Comparison of ENCODE assay signal across 8 cellular contexts in the genomic region with DNA sequence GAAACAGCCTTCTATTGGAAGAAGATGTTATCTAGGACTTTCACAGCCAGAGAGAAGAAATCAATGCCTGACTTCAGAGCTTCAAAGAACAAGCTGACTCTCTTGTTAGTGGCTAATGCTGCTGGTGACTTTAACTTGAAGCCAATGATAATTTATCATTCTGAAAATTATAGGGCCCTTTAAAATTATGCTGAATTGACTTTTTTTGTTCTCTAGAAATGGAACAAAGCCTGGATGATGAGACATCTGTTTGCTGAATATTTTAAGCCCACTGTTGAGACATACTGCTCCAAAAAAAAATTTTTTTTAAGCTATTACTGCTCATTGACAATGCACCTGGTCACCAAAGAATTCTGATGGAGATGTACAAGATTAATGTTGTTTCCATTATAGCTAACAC.
"Had no signal": no experiment of that assay in that cellular context is flagged by ENCODE, and none has a peak within 500 bp of the region (broad histone marks: within the 10 kb centered on the region; RNA-seq: fewer than 3 reads in every experiment).

No MANE protein-coding gene starts in this region.

- H3K27me3 Mint-ChIP-seq: IgD-negative memory B cell had no signal

- H3K27ac ChIP-seq: GM23248, HL-60 had no signal

- FAIRE-seq: H54 had no signal

- DNase-seq: GM23248, GOT3, H9, HCEC 1CT, KG1 had no signal

- H2AFZ ChIP-seq: GM23248 had no signal

- H3K4me1 Mint-ChIP-seq: H9, IgD-negative memory B cell had no signal

- H3K9ac ChIP-seq: GM23248 had no signal

- H3K4me3 Mint-ChIP-seq: H9, IgD-negative memory B cell had no signal

- H3K27ac Mint-ChIP-seq: H9, IgD-negative memory B cell had no signal

- H3K36me3 Mint-ChIP-seq: IgD-negative memory B cell had no signal

- H3K4me3 ChIP-seq: GM23248 had no signal
